Comparison of ENCODE assay signal across 14 cellular contexts in genomic region chr5:169696621-169697517, GRCh38. TPM values are rescaled to one million over a fixed set of nuclear protein-coding genes. Genes with fewer than 3 reads are reported as not detected.
A peak's percentile ranks its signal among the peaks of the same experiment; 100 is the strongest.
DNase-seq lines count a peak whose midpoint lies in the region; ATAC-seq, FAIRE-seq and TF ChIP-seq lines count a peak whose summit lies in the region.
"Had no signal": no experiment of that assay in that cellular context is flagged by ENCODE, and none has a peak within 500 bp of the region (broad histone marks: within the 10 kb centered on the region; RNA-seq: fewer than 3 reads in every experiment).

No MANE protein-coding gene starts in this region.

- WGBS in mesenchymal stem cell, result 75% methylated on average over 2 of the region's 6 CpGs
- no CpG with 5 or more reads among the region's 6 CpGs for WGBS in H9 (ENCODE audit: extremely low coverage, insufficient read length, low lambda C conversion rate)

- H3K79me1 ChIP-seq in mesenchymal stem cell (replicated peaks; ENCODE audit: low read length, poor library complexity, severe bottlenecking) (no peaks in the 10 kb centered on the region), H9 (ENCODE audit: insufficient read depth, low read depth, low read length, poor library complexity, severe bottlenecking) (no peaks in the 10 kb centered on the region)

- no peak for FAIRE-seq in HTR-8/SVneo (lab: Jason Lieb, UNC)
- FAIRE-seq: G401.6 had no signal

- no peaks in the 10 kb centered on the region for H3K9me3 ChIP-seq in CD4-positive, CD25-positive, alpha-beta regulatory T cell (ENCODE audit: control insufficient read depth in 2 of 2, low read length in 2 of 2)
- H3K9me3 ChIP-seq in mesenchymal stem cell (ENCODE audit: control insufficient read depth, low read length), result no peaks in the 10 kb centered on the region
- no peaks in the 10 kb centered on the region for H3K9me3 ChIP-seq in H9 (ENCODE audit: control insufficient read depth, low read depth, low read length)

- H2BK12ac ChIP-seq in mesenchymal stem cell (ENCODE audit: low read length in 2 of 2) (peak overlapping the region in 1 of 2 experiments; percentile 75), H9 (ENCODE audit: insufficient read length, low read depth, low read length) (no peak overlapping the region)

- H3K79me2 ChIP-seq in H9 (ENCODE audit: insufficient read depth, low read length), result no peaks in the 10 kb centered on the region

- H3K23me2 ChIP-seq in H9 (ENCODE audit: insufficient read length, low read depth, low read length, poor library complexity, severe bottlenecking), result no peaks in the 10 kb centered on the region

- peak overlapping the region; percentile 39 for H4K8ac ChIP-seq in mesenchymal stem cell (ENCODE audit: low read length)
- H4K8ac ChIP-seq in H9 (replicated peaks; ENCODE audit: insufficient read length, low read depth, low read length), result no peak overlapping the region

- no peak overlapping the region for H3K27ac ChIP-seq in CD4-positive, CD25-positive, alpha-beta regulatory T cell (ENCODE audit: insufficient read depth, low read length, poor library complexity, severe bottlenecking)
- H3K27ac ChIP-seq in brain microvascular endothelial cell, result peak overlapping the region; percentile 86
- peak overlapping the region; percentile 99 for H3K27ac ChIP-seq in mesenchymal stem cell (ENCODE audit: low read length, poor library complexity, severe bottlenecking)
- H3K27ac ChIP-seq in H9 (ENCODE audit: insufficient read length, low read depth, low read length), result no peak overlapping the region
- H3K27ac ChIP-seq: tibial nerve had no signal

- H3K23ac ChIP-seq in mesenchymal stem cell (ENCODE audit: low read length in 2 of 2) (no peak overlapping the region), H9 (ENCODE audit: insufficient read length, low read depth, low read length) (no peak overlapping the region)

- H3K36me3 ChIP-seq in CD4-positive, CD25-positive, alpha-beta regulatory T cell (ENCODE audit: control insufficient read depth, insufficient read depth, low read length), result peaks cover 98% of the 10 kb centered on the region
- H3K36me3 ChIP-seq in brain microvascular endothelial cell (replicated peaks), result no peaks in the 10 kb centered on the region
- peaks cover 0 to 3% of the 10 kb centered on the region in 2 experiments for H3K36me3 ChIP-seq in mesenchymal stem cell (ENCODE audit: control insufficient read depth in 1 of 2, insufficient read depth in 2 of 2, low read depth in 1 of 2, low read length in 2 of 2)
- H3K36me3 ChIP-seq: tibial nerve had no signal

- peaks cover 0 to 6% (median 1%) of the 10 kb centered on the region in 4 donors for H3K4me1 Mint-ChIP-seq in CD4-positive, CD25-positive, alpha-beta regulatory T cell
- H3K4me1 Mint-ChIP-seq in H9, result no peaks in the 10 kb centered on the region

- no peaks in the 10 kb centered on the region for H3K27me3 ChIP-seq in CD4-positive, CD25-positive, alpha-beta regulatory T cell (ENCODE audit: control insufficient read depth, insufficient read depth, low read length)
- H3K27me3 ChIP-seq in brain microvascular endothelial cell (replicated peaks) (no peaks in the 10 kb centered on the region), mesenchymal stem cell (ENCODE audit: control insufficient read depth in 1 of 2, insufficient read depth in 1 of 2, low read length in 2 of 2) (no peaks in the 10 kb centered on the region), H9 (ENCODE audit: insufficient read depth, low read length) (no peaks in the 10 kb centered on the region)
- H3K27me3 ChIP-seq: tibial nerve had no signal

- no peak overlapping the region for H2BK20ac ChIP-seq in H9 (ENCODE audit: low read depth, low read length, poor library complexity, severe bottlenecking)

- H4K91ac ChIP-seq in mesenchymal stem cell (ENCODE audit: low read length), result no peak overlapping the region
- no peak overlapping the region for H4K91ac ChIP-seq in H9 (ENCODE audit: insufficient read length, low read depth, low read length)

- no peak for ATAC-seq in CD4-positive, CD25-positive, alpha-beta regulatory T cell (ENCODE audit: low read depth in 2 of 2)
- ATAC-seq in GM18870 (IDR thresholded peaks at IDR 0.05; ENCODE audit: unreplicated experiment), result no peak
- no peak for ATAC-seq in HG03159 (IDR thresholded peaks at IDR 0.05; ENCODE audit: unreplicated experiment)

- H3K27ac Mint-ChIP-seq in CD4-positive, CD25-positive, alpha-beta regulatory T cell, result peak overlapping the region in 2 of 3 donors; percentile 6 to 44
- no peak overlapping the region; a peak in 1 of 7 replicates for H3K27ac Mint-ChIP-seq in H9

- H4K5ac ChIP-seq in H9 (ENCODE audit: insufficient read length, low read depth, low read length), result no peak overlapping the region

- H3K9me3 Mint-ChIP-seq in CD4-positive, CD25-positive, alpha-beta regulatory T cell, result no peaks in the 10 kb centered on the region
- no peaks in the 10 kb centered on the region for H3K9me3 Mint-ChIP-seq in H9

- no peak overlapping the region for H3K4me3 Mint-ChIP-seq in CD4-positive, CD25-positive, alpha-beta regulatory T cell
- H3K4me3 Mint-ChIP-seq in H9, result no peak overlapping the region

- H2BK120ac ChIP-seq in mesenchymal stem cell (ENCODE audit: low read depth, low read length), result peak overlapping the region; percentile 88
- no peak overlapping the region for H2BK120ac ChIP-seq in H9 (ENCODE audit: low read depth, low read length, poor library complexity, severe bottlenecking)

- no peak overlapping the region for H2BK15ac ChIP-seq in mesenchymal stem cell (ENCODE audit: low read depth, poor library complexity, severe bottlenecking)
- H2BK15ac ChIP-seq in H9 (ENCODE audit: low read depth, low read length), result no peak overlapping the region

- H3K36me3 Mint-ChIP-seq in CD4-positive, CD25-positive, alpha-beta regulatory T cell, result peaks cover 78% of the 10 kb centered on the region
- H3K36me3 Mint-ChIP-seq in H9 (ENCODE audit: insufficient read depth in 1 of 3, low read depth in 3 of 3), result no peaks in the 10 kb centered on the region

- H2BK5ac ChIP-seq in mesenchymal stem cell (ENCODE audit: low read depth, low read length, poor library complexity, severe bottlenecking) (peak overlapping the region; percentile 60), H9 (ENCODE audit: insufficient read length, low read length) (no peak overlapping the region)

- H3K4me2 ChIP-seq in mesenchymal stem cell (ENCODE audit: low read length, poor library complexity, severe bottlenecking) (no peak overlapping the region), H9 (ENCODE audit: insufficient read depth, insufficient read length, low read length) (no peak overlapping the region)

- no peak overlapping the region for H2AFZ ChIP-seq in mesenchymal stem cell (ENCODE audit: low read depth, low read length)
- no peak overlapping the region for H2AFZ ChIP-seq in H9 (ENCODE audit: low read length)

- H3K14ac ChIP-seq in mesenchymal stem cell (ENCODE audit: low read length in 2 of 2) (peak overlapping the region in 1 of 2 experiments; percentile 12), H9 (ENCODE audit: insufficient read depth, low read length) (no peak overlapping the region)

- no peaks in the 10 kb centered on the region for H4K20me1 ChIP-seq in H9 (ENCODE audit: control insufficient read depth, insufficient read depth, insufficient read length)

- H2AK5ac ChIP-seq in mesenchymal stem cell (ENCODE audit: low read length, severe bottlenecking) (peak overlapping the region; percentile 82), H9 (ENCODE audit: insufficient read length, low read length) (no peak overlapping the region)

- H3K9ac ChIP-seq in mesenchymal stem cell (ENCODE audit: low read length) (peak overlapping the region; percentile 47), H9 (ENCODE audit: extremely low read depth, insufficient read length, low read length) (no peak overlapping the region)

- H3K18ac ChIP-seq in mesenchymal stem cell (ENCODE audit: low read depth in 1 of 2, low read length in 2 of 2) (peak overlapping the region; percentile 80), H9 (ENCODE audit: insufficient read length, low read depth, low read length) (no peak overlapping the region)

- no peaks in the 10 kb centered on the region for H3K4me1 ChIP-seq in CD4-positive, CD25-positive, alpha-beta regulatory T cell (ENCODE audit: control insufficient read depth, insufficient read depth, low read length, poor library complexity, severe bottlenecking)
- H3K4me1 ChIP-seq in mesenchymal stem cell (ENCODE audit: control insufficient read depth, insufficient read depth, low read depth, low read length), result peaks cover 12% of the 10 kb centered on the region
- no peaks in the 10 kb centered on the region for H3K4me1 ChIP-seq in H9 (ENCODE audit: insufficient read depth, low read length)
- H3K4me1 ChIP-seq: tibial nerve had no signal

- TF ChIP-seq CTCF in brain microvascular endothelial cell (IDR thresholded peaks at IDR 0.05; ENCODE audit: low read depth, low read length, missing control alignments), result no peak
- TF ChIP-seq CTCF in H9 (conservative IDR thresholded peaks at IDR 0.05), result no peak

- H3T11ph ChIP-seq in H9 (ENCODE audit: low read length), result no peak overlapping the region

- no peak for DNase-seq in CD4-positive, CD25-positive, alpha-beta regulatory T cell
- peak; percentile 88 for DNase-seq in LHCN-M2 (ENCODE audit: low read depth)
- DNase-seq in brain microvascular endothelial cell, result no peak
- DNase-seq in mesenchymal stem cell, result peak; percentile 37
- no peak for DNase-seq in H9
- no peak for DNase-seq in HTR-8/SVneo (ENCODE audit: insufficient read length, low spot score)
- DNase-seq: activated CD4-positive, CD25-positive, alpha-beta regulatory T cell; activated gamma-delta T cell treated with Interleukin-2 at 50 U/mL for 16 hours; stimulated activated CD4-positive, alpha-beta T cell treated with anti-CD3 and anti-CD28 coated beads, Interleukin-2, amount 100 ng/mL, for 24 hours had no signal

- H3K27me3 Mint-ChIP-seq in CD4-positive, CD25-positive, alpha-beta regulatory T cell, result no peaks in the 10 kb centered on the region
- H3K27me3 Mint-ChIP-seq in H9 (ENCODE audit: low read depth), result no peaks in the 10 kb centered on the region; the same call in 1 of the 2 replicates

- no peak overlapping the region for H3K56ac ChIP-seq in H9 (ENCODE audit: insufficient read length, low read depth, low read length)

- in situ Hi-C loops in brain microvascular endothelial cell (cut with HindIII; ENCODE audit: low pct_ligation_motif_present, low sequenced_read_pairs), result no loop called here

- H3K4ac ChIP-seq in mesenchymal stem cell (ENCODE audit: low read depth in 1 of 2, low read length in 2 of 2), result peak overlapping the region; percentile 57 to 62
- H3K4ac ChIP-seq in H9 (ENCODE audit: low read depth, low read length), result no peak overlapping the region

- H3K4me3 ChIP-seq in CD4-positive, CD25-positive, alpha-beta regulatory T cell (ENCODE audit: low read depth, low read length), result no peak overlapping the region
- H3K4me3 ChIP-seq in brain microvascular endothelial cell (ENCODE audit: low read depth, low read length) (no peak overlapping the region), mesenchymal stem cell (ENCODE audit: insufficient read depth in 1 of 2, low read depth in 1 of 2, low read length in 2 of 2) (no peak overlapping the region)
- H3K4me3 ChIP-seq: tibial nerve had no signal

RNA-seq across cellular contexts. Expression of gene DOCK2, which starts 59.8 kb away (rescaled TPM):
- 354 TPM for total RNA-seq in CD4-positive, CD25-positive, alpha-beta regulatory T cell
- polyA plus RNA-seq in CD4-positive, CD25-positive, alpha-beta regulatory T cell, result 10 to 100 TPM; 65.9 to 76.0 (median 69.4) TPM
- total RNA-seq in LHCN-M2 (2014; rRNA removed) (6.1 and 9.9 TPM in 2 replicates), H9 (2021) (7.8 and 8.3 TPM in 2 replicates)
- 9.4 TPM for polyA plus RNA-seq in LHCN-M2 (2012)
- polyA plus RNA-seq in mesenchymal stem cell (2013, experiment 1 of 2), result 1.5 TPM
- polyA plus RNA-seq in mesenchymal stem cell (2013, experiment 2 of 2), result 1.2 TPM
- total RNA-seq: HT-29 had no signal

Comparison
In these comparisons a context has a peak if more than half of its experiments do, and no peak if none do; other contexts are left out.
1. DNase-seq: peak in LHCN-M2 (single experiment) and mesenchymal stem cell (single experiment); none in CD4-positive, CD25-positive, alpha-beta regulatory T cell (0 of 3), brain microvascular endothelial cell (single experiment), H9 (single experiment) and HTR-8/SVneo (single experiment).
2. H3K27ac ChIP-seq: peak in brain microvascular endothelial cell (single experiment) and mesenchymal stem cell (single experiment); none in CD4-positive, CD25-positive, alpha-beta regulatory T cell (single experiment) and H9 (single experiment).
3. H3K27ac Mint-ChIP-seq: peak in CD4-positive, CD25-positive, alpha-beta regulatory T cell (2 of 3); none in H9 (0 of 3).
4. RNA of gene DOCK2, which starts 59.8 kb away (total RNA-seq): 354 TPM in CD4-positive, CD25-positive, alpha-beta regulatory T cell (single experiment); 7.8 to 8.3 TPM in H9 and 6.1 to 9.9 TPM in LHCN-M2; every median in the first group is over 10 times any median in the second.